Comparison of ENCODE assay signal across 14 cellular contexts in the genomic region with DNA sequence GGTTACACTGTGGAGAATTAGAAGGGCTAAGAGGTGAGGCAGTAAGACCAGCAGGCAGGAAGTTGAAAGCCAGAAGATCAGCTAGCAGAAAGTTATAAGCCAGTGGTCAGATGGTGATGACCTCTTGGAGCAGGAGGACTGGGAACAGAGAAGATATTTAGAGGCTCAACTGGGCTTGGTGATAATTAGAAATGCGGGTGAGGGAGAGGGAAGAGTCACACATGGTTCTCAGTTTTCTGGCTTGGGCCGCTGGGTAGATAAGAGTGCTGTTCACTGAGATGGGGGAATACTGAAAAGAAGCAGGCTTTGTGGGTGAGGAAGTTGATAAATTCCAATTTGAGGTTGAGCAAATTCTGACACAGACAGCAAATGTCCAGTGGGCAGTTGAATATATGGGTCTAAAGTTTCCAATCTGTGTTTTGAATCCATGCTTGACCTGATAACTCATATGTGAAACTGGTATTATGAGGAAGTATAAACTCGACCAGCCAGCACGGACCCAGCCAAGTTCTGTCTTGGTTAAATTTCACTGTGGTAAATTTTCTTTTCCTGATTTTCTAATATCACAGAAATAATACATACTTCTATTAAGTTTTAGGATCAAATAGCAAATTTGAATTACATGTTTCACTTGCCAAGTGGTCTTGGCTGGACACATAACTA.
"Had no signal": no experiment of that assay in that cellular context is flagged by ENCODE, and none has a peak within 500 bp of the region (broad histone marks: within the 10 kb centered on the region; RNA-seq: fewer than 3 reads in every experiment).

No MANE protein-coding gene starts in this region.

- H3K4me3 Mint-ChIP-seq: activated CD4-positive, alpha-beta memory T cell treated with anti-CD3 and anti-CD28 coated beads for 36 hours; activated CD8-positive, alpha-beta memory T cell treated with anti-CD3 and anti-CD28 coated beads, Interleukin-2, amount 10 ng/mL, durations not matched to agents 7 days and 5 days; activated naive CD4-positive, alpha-beta T cell treated with anti-CD3 and anti-CD28 coated beads, Interleukin-2, amount 10 ng/mL, durations not matched to agents 7 days and 5 days; naive thymus-derived CD8-positive, alpha-beta T cell; stimulated activated effector memory CD8-positive, alpha-beta T cell treated with anti-CD3 and anti-CD28 coated beads, Interleukin-12 subunit alpha, Interleukin-12 subunit beta, amount 100 ng/mL, for 72 hours had no signal

- H3K9me3 Mint-ChIP-seq: activated CD4-positive, alpha-beta memory T cell treated with anti-CD3 and anti-CD28 coated beads for 36 hours; activated naive CD4-positive, alpha-beta T cell treated with anti-CD3 and anti-CD28 coated beads, Interleukin-2, amount 10 ng/mL, durations not matched to agents 7 days and 5 days; naive thymus-derived CD8-positive, alpha-beta T cell; stimulated activated effector memory CD8-positive, alpha-beta T cell treated with anti-CD3 and anti-CD28 coated beads, Interleukin-12 subunit alpha, Interleukin-12 subunit beta, amount 100 ng/mL, for 72 hours had no signal

- H3K4me1 Mint-ChIP-seq: activated CD8-positive, alpha-beta memory T cell treated with anti-CD3 and anti-CD28 coated beads, Interleukin-2, amount 10 ng/mL, durations not matched to agents 7 days and 5 days; activated naive CD4-positive, alpha-beta T cell treated with anti-CD3 and anti-CD28 coated beads, Interleukin-2, amount 10 ng/mL, durations not matched to agents 7 days and 5 days; naive thymus-derived CD8-positive, alpha-beta T cell; stimulated activated effector memory CD8-positive, alpha-beta T cell treated with anti-CD3 and anti-CD28 coated beads, Interleukin-12 subunit alpha, Interleukin-12 subunit beta, amount 100 ng/mL, for 72 hours had no signal

- H3K36me3 Mint-ChIP-seq: activated CD4-positive, alpha-beta memory T cell treated with anti-CD3 and anti-CD28 coated beads for 36 hours; activated CD8-positive, alpha-beta memory T cell treated with anti-CD3 and anti-CD28 coated beads, Interleukin-2, amount 10 ng/mL, durations not matched to agents 7 days and 5 days; activated naive CD4-positive, alpha-beta T cell treated with anti-CD3 and anti-CD28 coated beads, Interleukin-2, amount 10 ng/mL, durations not matched to agents 7 days and 5 days; naive thymus-derived CD8-positive, alpha-beta T cell; stimulated activated effector memory CD8-positive, alpha-beta T cell treated with anti-CD3 and anti-CD28 coated beads, Interleukin-12 subunit alpha, Interleukin-12 subunit beta, amount 100 ng/mL, for 72 hours had no signal

- H3K4me3 ChIP-seq: gastroesophageal sphincter, hepatocyte, tibial artery had no signal

- H3K36me3 ChIP-seq: gastroesophageal sphincter, tibial artery, WERI-Rb-1 had no signal

- H3K27me3 ChIP-seq: gastroesophageal sphincter, hepatocyte, tibial artery had no signal

- H3K9me3 ChIP-seq: gastroesophageal sphincter, tibial artery had no signal

- DNase-seq: activated CD4-positive, alpha-beta memory T cell treated with anti-CD3 and anti-CD28 coated beads for 36 hours; activated CD8-positive, alpha-beta memory T cell treated with anti-CD3 and anti-CD28 coated beads, Interleukin-2, amount 10 ng/mL, durations not matched to agents 7 days and 5 days; activated naive CD4-positive, alpha-beta T cell treated with anti-CD3 and anti-CD28 coated beads, Interleukin-2, amount 10 ng/mL, durations not matched to agents 7 days and 5 days; activated T-cell treated with anti-CD3 and anti-CD28 coated beads, Interleukin-2, amount 50 U/mL, for 1 hour; mammary epithelial cell; naive thymus-derived CD8-positive, alpha-beta T cell; stimulated activated CD4-positive, alpha-beta T cell treated with anti-CD3 and anti-CD28 coated beads, Interleukin-12 subunit alpha, Interleukin-12 subunit beta, amount 100 ng/mL, for 4 hours; stimulated activated CD4-positive, alpha-beta T cell treated with anti-CD3 and anti-CD28 coated beads, Interleukin-2, amount 100 ng/mL, for 24 hours; tibial artery; WERI-Rb-1 had no signal

- H3K4me1 ChIP-seq: gastroesophageal sphincter, parathyroid adenoma, tibial artery had no signal

- H3K27ac Mint-ChIP-seq: activated CD4-positive, alpha-beta memory T cell treated with anti-CD3 and anti-CD28 coated beads for 36 hours; activated CD8-positive, alpha-beta memory T cell treated with anti-CD3 and anti-CD28 coated beads, Interleukin-2, amount 10 ng/mL, durations not matched to agents 7 days and 5 days; activated naive CD4-positive, alpha-beta T cell treated with anti-CD3 and anti-CD28 coated beads, Interleukin-2, amount 10 ng/mL, durations not matched to agents 7 days and 5 days; stimulated activated effector memory CD8-positive, alpha-beta T cell treated with anti-CD3 and anti-CD28 coated beads, Interleukin-12 subunit alpha, Interleukin-12 subunit beta, amount 100 ng/mL, for 72 hours had no signal

- H3K27ac ChIP-seq: gastroesophageal sphincter, hepatocyte, parathyroid adenoma, tibial artery, WERI-Rb-1 had no signal

- ATAC-seq: activated CD8-positive, alpha-beta memory T cell treated with anti-CD3 and anti-CD28 coated beads, Interleukin-2, amount 10 ng/mL, durations not matched to agents 7 days and 5 days; gastroesophageal sphincter; naive thymus-derived CD8-positive, alpha-beta T cell; stimulated activated effector memory CD8-positive, alpha-beta T cell treated with anti-CD3 and anti-CD28 coated beads, Interleukin-12 subunit alpha, Interleukin-12 subunit beta, amount 100 ng/mL, for 72 hours had no signal
